Comparison of ENCODE assay signal across 16 cellular contexts in genomic region chr13:110628477-110628793, GRCh38. TPM values are rescaled to one million over a fixed set of nuclear protein-coding genes. Genes with fewer than 3 reads are reported as not detected.
A peak's percentile ranks its signal among the peaks of the same experiment; 100 is the strongest.
DNase-seq lines count a peak whose midpoint lies in the region; ATAC-seq and TF ChIP-seq lines count a peak whose summit lies in the region.
"Had no signal": no experiment of that assay in that cellular context is flagged by ENCODE, and none has a peak within 500 bp of the region (broad histone marks: within the 10 kb centered on the region; RNA-seq: fewer than 3 reads in every experiment).

No MANE protein-coding gene starts in this region.

- H3K27ac ChIP-seq in BLaER1 treated with 17β-estradiol and CSF1 and Interleukin-3, amounts not matched to agents 10 nM and 100 nM: peak overlapping the region in 1 of 11 experiments; percentile 23; a peak in 2 of 22 replicates
- H3K27ac ChIP-seq in adrenal gland (peak overlapping the region in 4 of 5 donors; percentile 13 to 85 (median 47)), neuronal stem cell (replicated peaks; ENCODE audit: low read length) (no peak overlapping the region), coronary artery (no peak overlapping the region)

- H3K9ac ChIP-seq in BLaER1 treated with 17β-estradiol and CSF1 and Interleukin-3, amounts not matched to agents 10 nM and 100 nM: peak overlapping the region in 2 of 11 experiments; percentile 17 to 19; a peak in 3 of 22 replicates
- peak overlapping the region; percentile 70 for H3K9ac ChIP-seq in neuronal stem cell (ENCODE audit: low read depth, low read length, poor library complexity)

- DNase-seq in adrenal gland (peak in 6 of 7 donors; percentile 53 to 82 (median 72)), fibroblast of villous mesenchyme (ENCODE audit: low read depth) (peak; percentile 81), neuronal stem cell (ENCODE audit: low spot score) (no peak), NCI-H1105 (lab: John Stamatoyannopoulos, UW) (no peak), coronary artery (ENCODE audit: low spot score) (no peak)
- DNase-seq in stimulated activated CD4-positive, alpha-beta T cell treated with anti-CD3 and anti-CD28 coated beads, Interleukin-4, amount 100 ng/mL, for 24 hours: no peak
- DNase-seq: activated naive CD4-positive, alpha-beta T cell treated with Interleukin-2 at 50 U/mL for 16 hours; AML-193; DND-41; KG1; NCI-H146; NCI-H526 treated with DMSO at 0.1 percent for 48 hours; occipital lobe had no signal

- peak overlapping the region in 8 of 11 experiments; percentile 10 to 62 (median 46); a peak in 15 of 22 replicates for H3K4me2 ChIP-seq in BLaER1 treated with 17β-estradiol and CSF1 and Interleukin-3, amounts not matched to agents 10 nM and 100 nM
- H3K4me2 ChIP-seq in neuronal stem cell (ENCODE audit: insufficient read depth, low read length, poor library complexity, severe bottlenecking): no peak overlapping the region

- H3K4me3 ChIP-seq in BLaER1 treated with 17β-estradiol and CSF1 and Interleukin-3, amounts not matched to agents 10 nM and 100 nM: no peak overlapping the region
- no peak overlapping the region for H3K4me3 ChIP-seq in adrenal gland
- no peak overlapping the region for H3K4me3 ChIP-seq in fibroblast of villous mesenchyme (ENCODE audit: low read depth, low read length)
- H3K4me3 ChIP-seq in neuronal stem cell (ENCODE audit: low read length in 2 of 2): no peak overlapping the region
- H3K4me3 ChIP-seq in coronary artery: no peak overlapping the region

- intact Hi-C loops in adrenal gland (cut with DNase I): no loop called here

- H4K8ac ChIP-seq in neuronal stem cell (ENCODE audit: low read depth, low read length): no peak overlapping the region

- no peak overlapping the region for H3K23ac ChIP-seq in neuronal stem cell (ENCODE audit: low read depth, low read length, poor library complexity)

- no peak overlapping the region for H2BK15ac ChIP-seq in neuronal stem cell (ENCODE audit: low read length)

- H3K18ac ChIP-seq in neuronal stem cell (ENCODE audit: low read length): no peak overlapping the region

- H3K14ac ChIP-seq in neuronal stem cell (ENCODE audit: low read length): no peak overlapping the region

- H2BK12ac ChIP-seq in neuronal stem cell (ENCODE audit: low read length): no peak overlapping the region

- no peak overlapping the region for H3K4ac ChIP-seq in neuronal stem cell (ENCODE audit: low read length)

- 0 out of 22 replicates have a peak, but pooled peaks cover 0 to 4% (median 0%) of the 10 kb centered on the region in 11 experiments for H3K9me3 ChIP-seq in BLaER1 treated with 17β-estradiol and CSF1 and Interleukin-3, amounts not matched to agents 10 nM and 100 nM (replicated peaks in 1 of 11)
- H3K9me3 ChIP-seq in adrenal gland (replicated peaks in 1 of 3) (no peaks in the 10 kb centered on the region), neuronal stem cell (replicated peaks in 1 of 2; ENCODE audit: control insufficient read depth in 2 of 2, insufficient read depth in 1 of 2, low read depth in 1 of 2, low read length in 2 of 2) (peaks cover 0 to 2% of the 10 kb centered on the region in 2 donors)

- no peak overlapping the region for H2AFZ ChIP-seq in neuronal stem cell (ENCODE audit: low read length)

- peaks cover 67 to 88% (median 80%) of the 10 kb centered on the region in 11 experiments for H3K36me3 ChIP-seq in BLaER1 treated with 17β-estradiol and CSF1 and Interleukin-3, amounts not matched to agents 10 nM and 100 nM
- peaks cover 0 to 34% of the 10 kb centered on the region in 2 donors for H3K36me3 ChIP-seq in adrenal gland (replicated peaks in 1 of 2)
- H3K36me3 ChIP-seq in neuronal stem cell (replicated peaks in 1 of 2; ENCODE audit: control insufficient read depth in 2 of 2, insufficient read depth in 2 of 2, low read length in 2 of 2): peaks cover 11 to 56% of the 10 kb centered on the region in 2 donors

- peak overlapping the region; percentile 2 for H2BK5ac ChIP-seq in neuronal stem cell (ENCODE audit: low read length)

- peak overlapping the region; percentile 41 for H2BK120ac ChIP-seq in neuronal stem cell (ENCODE audit: low read depth, low read length)

- TF ChIP-seq POLR2A in adrenal gland (IDR thresholded peaks at IDR 0.05): no peak

- ATAC-seq in HG03135 (IDR thresholded peaks at IDR 0.05; ENCODE audit: unreplicated experiment): no peak
- ATAC-seq: left colon had no signal

- H3K79me1 ChIP-seq in neuronal stem cell (ENCODE audit: low read depth, low read length): peaks cover 5% of the 10 kb centered on the region

- TF ChIP-seq CTCF in adrenal gland (IDR thresholded peaks at IDR 0.05) (no peak), fibroblast of villous mesenchyme (IDR thresholded peaks at IDR 0.05; ENCODE audit: insufficient read depth, low read depth, low read length) (no peak), coronary artery (IDR thresholded peaks at IDR 0.05) (no peak)

- no peaks in the 10 kb centered on the region for H3K27me3 ChIP-seq in BLaER1 treated with 17β-estradiol and CSF1 and Interleukin-3, amounts not matched to agents 10 nM and 100 nM
- H3K27me3 ChIP-seq in adrenal gland (no peaks in the 10 kb centered on the region), neuronal stem cell (ENCODE audit: control insufficient read depth in 3 of 3, insufficient read depth in 3 of 3, low read depth in 1 of 3, low read length in 3 of 3) (no peaks in the 10 kb centered on the region)

- H4K91ac ChIP-seq in neuronal stem cell (ENCODE audit: low read depth, low read length, poor library complexity): no peak overlapping the region

- 42 to 57% (median 49%) methylated on average over 9 to 13 of the region's 13 CpGs for WGBS in adrenal gland, 4 donors
- WGBS in neuronal stem cell (ENCODE audit: extremely low coverage in 2 of 2, insufficient read length in 2 of 2, insufficient replicate concordance in 1 of 2), 2 donors: no CpG with 5 or more reads among the region's 13 CpGs

- H4K20me1 ChIP-seq in BLaER1 treated with 17β-estradiol and CSF1 and Interleukin-3, amounts not matched to agents 10 nM and 100 nM: peaks cover 65 to 86% (median 79%) of the 10 kb centered on the region in 11 experiments

- no peak overlapping the region for H2AK5ac ChIP-seq in neuronal stem cell (ENCODE audit: low read depth, low read length)

- H3K4me1 ChIP-seq in BLaER1 treated with 17β-estradiol and CSF1 and Interleukin-3, amounts not matched to agents 10 nM and 100 nM: peaks cover 9 to 25% (median 20%) of the 10 kb centered on the region in 10 experiments; a peak in 17 of 20 replicates
- H3K4me1 ChIP-seq in adrenal gland (replicated peaks in 1 of 2) (peaks cover 6 to 28% of the 10 kb centered on the region in 2 donors), neuronal stem cell (ENCODE audit: control insufficient read depth in 2 of 2, insufficient read depth in 1 of 2, low read depth in 1 of 2, low read length in 2 of 2) (peaks cover 3 to 13% of the 10 kb centered on the region in 2 donors)

RNA-seq across cellular contexts. Expression of gene NAXD, which starts 13.1 kb away (rescaled TPM):
- total RNA-seq in adrenal gland (10 to 100 TPM; 55.0 to 89.4 (median 58.5) TPM), fibroblast of villous mesenchyme (13.5 and 16.8 TPM in 2 replicates)
- polyA plus RNA-seq in adrenal gland: 100 to 1,000 TPM in 2 of 3 donors, 10 to 100 TPM in 1; 48.5 to 107 (median 101) TPM
- 18.7 TPM for polyA plus RNA-seq in neuronal stem cell (2013, experiment 1 of 2)
- 18.2 TPM for polyA plus RNA-seq in neuronal stem cell (2013, experiment 2 of 2)

Comparison
In these comparisons a context has a peak if more than half of its experiments do, and no peak if none do; other contexts are left out.
1. H3K27ac ChIP-seq: peak in adrenal gland (4 of 5); none in neuronal stem cell (single experiment) and coronary artery (0 of 2).
2. DNase-seq: peak in adrenal gland (6 of 7) and fibroblast of villous mesenchyme (single experiment); none in neuronal stem cell (single experiment), NCI-H1105 (single experiment), stimulated activated CD4-positive, alpha-beta T cell treated with anti-CD3 and anti-CD28 coated beads, Interleukin-4, amount 100 ng/mL, for 24 hours (single experiment) and coronary artery (single experiment).